8 cellular contexts compared by ENCODE assay signal in genomic region chr6:37691904-37692806, GRCh38. TPM values are rescaled to one million over a fixed set of nuclear protein-coding genes. Genes with fewer than 3 reads are reported as not detected.
DNase-seq lines count a peak whose midpoint lies in the region; ATAC-seq and TF ChIP-seq lines count a peak whose summit lies in the region.

No MANE protein-coding gene starts in this region.

- TF ChIP-seq CTCF in left lung (IDR thresholded peaks at IDR 0.05) = peak; percentile 96 to 98

- no peak overlapping the region for H3K27ac Mint-ChIP-seq in activated CD4-positive, alpha-beta T cell treated with anti-CD3 and anti-CD28 coated beads for 36 hours

- H3K4me1 Mint-ChIP-seq in activated CD4-positive, alpha-beta T cell treated with anti-CD3 and anti-CD28 coated beads for 36 hours = peaks cover 23% of the 10 kb centered on the region

- H3K9me3 ChIP-seq in left lung = no peaks in the 10 kb centered on the region

- CTCF ChIA-PET in activated CD4-positive, alpha-beta T cell treated with anti-CD3 and anti-CD28 coated beads for 36 hours (lab: Charles Lee) = interaction anchor here (0.6 to 5.1 kb wide), 36 partner anchors 8 to 901 kb away, joined by 3 to 33 read pairs (median 4); no protein-coding TSS in a partner anchor

- DNase-seq in COLO668 (lab: John Stamatoyannopoulos, UW; ENCODE audit: unreplicated experiment) (peak; percentile 46), H7 (peak; percentile 96), NCI-H2196 (lab: John Stamatoyannopoulos, UW; ENCODE audit: unreplicated experiment) (peak; percentile 75), cerebellum (ENCODE audit: low spot score) (peak; percentile 73), left lung (peak; percentile 54 to 91)
- peak; percentile 88 for DNase-seq in activated CD4-positive, alpha-beta T cell treated with anti-CD3 and anti-CD28 coated beads for 36 hours
- peak; percentile 50 to 79 (median 65) for DNase-seq in stimulated activated CD4-positive, alpha-beta T cell treated with anti-CD3 and anti-CD28 coated beads, TNF-alpha, amount 100 ng/mL, for 1 hour (ENCODE audit: low read depth in 3 of 3, low spot score in 1 of 3)

- H3K27me3 ChIP-seq in H7 (ENCODE audit: control insufficient read depth, insufficient read depth, low read length) (peaks cover 49% of the 10 kb centered on the region), left lung (peaks cover 19 to 73% of the 10 kb centered on the region in 2 donors)

- H3K9me3 Mint-ChIP-seq in activated CD4-positive, alpha-beta T cell treated with anti-CD3 and anti-CD28 coated beads for 36 hours (ENCODE audit: low read depth) = no peaks in the 10 kb centered on the region

- no peak overlapping the region for H3K27ac ChIP-seq in left lung

- no peaks in the 10 kb centered on the region for H3K36me3 Mint-ChIP-seq in activated CD4-positive, alpha-beta T cell treated with anti-CD3 and anti-CD28 coated beads for 36 hours (ENCODE audit: low read depth)

- POLR2A ChIA-PET in activated CD4-positive, alpha-beta T cell treated with anti-CD3 and anti-CD28 coated beads for 36 hours (lab: Charles Lee) = no interaction called here

- intact Hi-C loops in activated CD4-positive, alpha-beta T cell treated with anti-CD3 and anti-CD28 coated beads for 36 hours (cut with DNase I, micrococcal nuclease) = loop anchor here (1.0 to 10.0 kb wide), 8 partner anchors 110 to 983 kb away; no protein-coding TSS in a partner anchor
- intact Hi-C loops in left lung (cut with DNase I) = loop anchor here in 1 of 2 donors (10.0 kb wide), 1 partner anchor 357 kb away; no protein-coding TSS in a partner anchor

- H3K4me3 ChIP-seq in H7 (ENCODE audit: insufficient read depth, low read depth, low read length) (no peak overlapping the region), left lung (no peak overlapping the region)

- peaks cover 10 to 19% of the 10 kb centered on the region in 2 donors for H3K4me1 ChIP-seq in left lung

- peak; percentile 88 for ATAC-seq in activated CD4-positive, alpha-beta T cell treated with anti-CD3 and anti-CD28 coated beads for 36 hours
- peak; percentile 88 for ATAC-seq in left lung
- no peak for ATAC-seq in HG02852 (IDR thresholded peaks at IDR 0.05; ENCODE audit: unreplicated experiment)

- no peaks in the 10 kb centered on the region for H3K36me3 ChIP-seq in H7 (replicated peaks; ENCODE audit: control insufficient read depth, insufficient read depth, low read length)
- H3K36me3 ChIP-seq in left lung = no peaks in the 10 kb centered on the region

- H3K4me3 Mint-ChIP-seq in activated CD4-positive, alpha-beta T cell treated with anti-CD3 and anti-CD28 coated beads for 36 hours = no peak overlapping the region

- H3K27me3 Mint-ChIP-seq in activated CD4-positive, alpha-beta T cell treated with anti-CD3 and anti-CD28 coated beads for 36 hours = peaks cover 38% of the 10 kb centered on the region

RNA-seq across cellular contexts. Expression of gene MDGA1, which starts 5.5 kb away (rescaled TPM):
- 0.67 and 0.90 TPM in 2 replicates for total RNA-seq in H7 (2014; rRNA removed; shearing (Covaris generic))
- total RNA-seq in activated CD4-positive, alpha-beta T cell treated with anti-CD3 and anti-CD28 coated beads for 36 hours = under 1 TPM; 0.02 to 0.14 TPM
- total RNA-seq in cerebellum (65.2 TPM), left lung (10 to 100 TPM in 1 of 2 donors, 1 to 10 TPM in 1; 1.4 to 11.5 TPM)

Comparison
In these comparisons a context has a peak if more than half of its experiments do, and no peak if none do; other contexts are left out.
1. DNase-seq: peak in every context shown above with its lines; median percentile 96 in H7; 88 in activated CD4-positive, alpha-beta T cell treated with anti-CD3 and anti-CD28 coated beads for 36 hours; 75 in NCI-H2196; 73 in cerebellum; 72 in left lung; 65 in stimulated activated CD4-positive, alpha-beta T cell treated with anti-CD3 and anti-CD28 coated beads, TNF-alpha, amount 100 ng/mL, for 1 hour; 46 in COLO668.